Comparison of ENCODE assay signal across 9 cellular contexts in genomic region chr7:154998481-154998880, GRCh38.
"Had no signal": no experiment of that assay in that cellular context is flagged by ENCODE, and none has a peak within 500 bp of the region (broad histone marks: within the 10 kb centered on the region; RNA-seq: fewer than 3 reads in every experiment).

No MANE protein-coding gene starts in this region.

- H3K9ac ChIP-seq: GM23248 had no signal

- ATAC-seq: GM23338, HCT116 had no signal

- H3K4me3 ChIP-seq: GM23248, GM23338, HAP-1 had no signal

- H2AFZ ChIP-seq: GM23248, GM23338 had no signal

- DNase-seq: GM23248, GOT3, H7, H9, HCEC 1CT, HFFc6 had no signal

- H3K27ac ChIP-seq: GM23248 had no signal

- H3K9me3 ChIP-seq: HAP-1 had no signal
